Comparison of ENCODE assay signal across 7 cellular contexts in genomic region chr15:63600001-63600645, GRCh38. TPM values are rescaled to one million over a fixed set of nuclear protein-coding genes. Genes with fewer than 3 reads are reported as not detected.
DNase-seq lines count a peak whose midpoint lies in the region; ATAC-seq lines count a peak whose summit lies in the region.

No MANE protein-coding gene starts in this region.

- ATAC-seq in GM18502 (IDR thresholded peaks at IDR 0.05; ENCODE audit: poor library complexity, unreplicated experiment) (peak; percentile 12), HG03378 (IDR thresholded peaks at IDR 0.05; ENCODE audit: unreplicated experiment) (peak; percentile 14), left cardiac atrium (peak; percentile 16), HG03175 (IDR thresholded peaks at IDR 0.05; ENCODE audit: unreplicated experiment) (no peak)
- ATAC-seq in activated T-cell treated with anti-CD3 and anti-CD28 coated beads, Interleukin-2, amount 50 U/mL, for 72 hours (replicated peaks in 1 of 2) = peak in 1 of 2 donors; percentile 2

- peak overlapping the region; percentile 90 for H3K4me3 Mint-ChIP-seq in activated T-cell treated with anti-CD3 and anti-CD28 coated beads, Interleukin-2, amount 50 U/mL, for 72 hours

- H3K36me3 Mint-ChIP-seq in activated T-cell treated with anti-CD3 and anti-CD28 coated beads, Interleukin-2, amount 50 U/mL, for 72 hours (ENCODE audit: insufficient read depth in 2 of 2) = no peaks in the 10 kb centered on the region

- H3K9ac ChIP-seq in rectal smooth muscle tissue (ENCODE audit: low read length) = peak overlapping the region; percentile 19

- H3K27me3 Mint-ChIP-seq in activated T-cell treated with anti-CD3 and anti-CD28 coated beads, Interleukin-2, amount 50 U/mL, for 72 hours (ENCODE audit: low read depth) = no peaks in the 10 kb centered on the region

- peak overlapping the region; percentile 82 for H3K4me3 ChIP-seq in rectal smooth muscle tissue (ENCODE audit: low read length)

- H3K4me1 ChIP-seq in rectal smooth muscle tissue (ENCODE audit: control insufficient read depth, insufficient read depth, low read length) = peaks cover 22% of the 10 kb centered on the region

- H3K27me3 ChIP-seq in rectal smooth muscle tissue (ENCODE audit: control insufficient read depth, insufficient read depth, low read length) = no peaks in the 10 kb centered on the region

- peak overlapping the region; percentile 97 for H3K27ac ChIP-seq in rectal smooth muscle tissue (ENCODE audit: low read depth, low read length)

- no peaks in the 10 kb centered on the region for H3K36me3 ChIP-seq in rectal smooth muscle tissue (ENCODE audit: control insufficient read depth, insufficient read depth, low read length)

- H3K9me3 Mint-ChIP-seq in activated T-cell treated with anti-CD3 and anti-CD28 coated beads, Interleukin-2, amount 50 U/mL, for 72 hours = no peaks in the 10 kb centered on the region

- H3K4me1 Mint-ChIP-seq in activated T-cell treated with anti-CD3 and anti-CD28 coated beads, Interleukin-2, amount 50 U/mL, for 72 hours (ENCODE audit: low read depth) = peaks cover 79% of the 10 kb centered on the region

- peak overlapping the region; percentile 45 for H3K27ac Mint-ChIP-seq in activated T-cell treated with anti-CD3 and anti-CD28 coated beads, Interleukin-2, amount 50 U/mL, for 72 hours

- no peak for DNase-seq in activated T-cell treated with anti-CD3 and anti-CD28 coated beads, Interleukin-2, amount 50 U/mL, for 72 hours
- DNase-seq in left cardiac atrium (peak; percentile 57), AG08395 (ENCODE audit: low spot score) (no peak)

- intact Hi-C loops in left cardiac atrium (cut with DNase I) = no loop called here

RNA-seq across cellular contexts. Expression of gene FBXL22, which starts 2.9 kb away (rescaled TPM):
- 1 to 10 TPM in 1 of 2 donors, under 1 TPM in 1; 0.79 to 1.3 TPM for total RNA-seq in activated T-cell treated with anti-CD3 and anti-CD28 coated beads, Interleukin-2, amount 50 U/mL, for 72 hours
- total RNA-seq in left cardiac atrium = 10 to 100 TPM; 14.9 to 24.2 TPM

Comparison
In these comparisons a context has a peak if more than half of its experiments do, and no peak if none do; other contexts are left out.
1. RNA of gene FBXL22, which starts 2.9 kb away (total RNA-seq): 14.9 to 24.2 TPM in left cardiac atrium; 0.79 to 1.3 TPM in activated T-cell treated with anti-CD3 and anti-CD28 coated beads, Interleukin-2, amount 50 U/mL, for 72 hours; every median in the first group is over 4 times any median in the second.